ENCODE assay signal across 15 cellular contexts in the genomic region with DNA sequence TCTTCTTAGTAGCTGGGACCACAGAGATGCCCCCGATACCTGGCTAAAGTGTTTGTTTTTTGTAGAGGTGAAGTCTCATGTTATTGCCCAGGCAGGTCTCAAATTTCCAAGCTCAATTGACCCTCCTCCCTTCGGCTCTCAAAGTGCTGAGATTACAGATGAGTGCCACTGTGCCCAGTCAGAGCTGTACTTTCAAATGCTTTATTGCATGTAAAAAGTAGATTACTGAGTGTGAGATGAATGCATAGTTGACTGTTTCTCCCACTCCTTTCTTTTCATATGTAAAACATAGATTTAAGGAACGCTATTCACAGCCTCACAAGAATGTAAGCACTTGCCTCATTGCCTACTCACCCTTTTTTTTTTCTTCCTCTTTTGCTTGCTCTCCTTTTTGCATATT.
"Had no signal": no experiment of that assay in that cellular context is flagged by ENCODE, and none has a peak within 500 bp of the region (broad histone marks: within the 10 kb centered on the region; RNA-seq: fewer than 3 reads in every experiment).

No MANE protein-coding gene starts in this region.

- H3K27ac ChIP-seq: heart right ventricle, lower lobe of right lung, skin epidermis, stomach, thoracic aorta, VCaP had no signal

- H3K36me3 ChIP-seq: heart right ventricle, lower lobe of right lung, stomach, thoracic aorta had no signal

- H3K4me3 ChIP-seq: heart right ventricle, lower lobe of right lung, skin epidermis, stomach, thoracic aorta had no signal

- DNase-seq: activated CD4-positive, alpha-beta T cell treated with anti-CD3 and anti-CD28 coated beads for 48 hours; activated naive CD4-positive, alpha-beta T cell treated with anti-CD3 and anti-CD28 coated beads for 36 hours; effector CD8-positive, alpha-beta T cell; heart right ventricle; immature natural killer cell; left cardiac atrium; lower lobe of right lung; naive B cell; posterior cingulate gyrus; stimulated activated CD4-positive, alpha-beta T cell treated with anti-CD3 and anti-CD28 coated beads, Interleukin-4, amount 100 ng/mL, for 4 hours; stomach; T1000 had no signal

- H3K4me1 ChIP-seq: heart right ventricle, lower lobe of right lung, stomach had no signal

- H3K27me3 ChIP-seq: heart right ventricle, stomach had no signal

- H3K9me3 ChIP-seq: lower lobe of right lung, thoracic aorta had no signal
